ENCODE assay signal across 14 cellular contexts in the genomic region with DNA sequence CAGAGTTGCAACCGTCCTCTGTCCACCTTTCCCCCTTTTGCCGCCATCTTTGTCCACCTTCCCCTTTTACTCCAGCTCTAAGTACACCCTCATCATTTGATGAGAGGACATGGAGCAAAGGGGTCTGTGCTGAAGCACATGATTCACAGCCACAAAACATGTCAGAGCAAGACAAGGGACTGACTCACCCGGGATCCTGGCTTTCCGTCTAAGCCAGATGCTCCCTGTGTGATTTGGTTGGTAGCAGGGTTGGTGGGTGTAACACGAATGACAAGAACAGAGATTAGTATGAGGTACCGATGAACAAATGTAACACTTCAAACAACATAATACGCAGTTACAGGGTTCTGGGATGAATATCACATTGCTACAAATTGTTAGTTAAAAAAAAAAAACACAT.
DNase-seq lines count a peak whose midpoint lies in the region; ATAC-seq and TF ChIP-seq lines count a peak whose summit lies in the region.
"Had no signal": no experiment of that assay in that cellular context is flagged by ENCODE, and none has a peak within 500 bp of the region (broad histone marks: within the 10 kb centered on the region; RNA-seq: fewer than 3 reads in every experiment).

No MANE protein-coding gene starts in this region.

- in situ Hi-C loops in astrocyte of the cerebellum (cut with HindIII; ENCODE audit: low sequenced_read_pairs), result no loop called here

- CTCF ChIA-PET in A673 (lab: Charles Lee), result no interaction called here

- H3K27ac ChIP-seq in A673 (ENCODE audit: low read depth, low read length, poor library complexity, severe bottlenecking), result no peak overlapping the region
- H3K27ac ChIP-seq: spleen, upper lobe of left lung had no signal

- H3K36me3 ChIP-seq in A673 (ENCODE audit: insufficient read depth, low read length, poor library complexity, severe bottlenecking), result no peaks in the 10 kb centered on the region
- H3K36me3 ChIP-seq: spleen, upper lobe of left lung had no signal

- intact Hi-C loops in A673 (cut with micrococcal nuclease; ENCODE audit: unreplicated experiment), result loop anchor here (2.0 to 10.0 kb wide), 5 partner anchors 108 to 573 kb away; no protein-coding TSS in a partner anchor
- intact Hi-C loops in head of caudate nucleus (cut with DNase I), result loop anchor here (10.0 kb wide), 1 partner anchor 571 kb away; no protein-coding TSS in a partner anchor

- no peaks in the 10 kb centered on the region for H3K9me3 ChIP-seq in A673 (ENCODE audit: low read depth, low read length, poor library complexity, severe bottlenecking)
- H3K9me3 ChIP-seq: spleen, upper lobe of left lung had no signal

- H3K4me3 ChIP-seq in A673 (ENCODE audit: low read depth, low read length, poor library complexity, severe bottlenecking) (no peak overlapping the region), astrocyte of the cerebellum (ENCODE audit: low read depth, low read length) (no peak overlapping the region)
- H3K4me3 ChIP-seq: spleen, upper lobe of left lung had no signal

- DNase-seq in A673 (ENCODE audit: low spot score) (peak; percentile 64), HT1080 (ENCODE audit: low read depth) (peak; percentile 86), astrocyte of the cerebellum (ENCODE audit: low read depth) (peak; percentile 20), head of caudate nucleus (peak in 30 of 42 donors; percentile 8 to 69 (median 36)), NAMALWA (ENCODE audit: low spot score) (no peak)
- no peak for DNase-seq in activated CD4-positive, alpha-beta T cell treated with anti-CD3 and anti-CD28 coated beads for 4 hours
- DNase-seq: activated CD4-positive, CD25-positive, alpha-beta regulatory T cell treated with anti-CD3 and anti-CD28 coated beads, Interleukin-2, amount 50 U/mL, for 72 hours; left colon; nephron progenitor cell; SHP77 treated with DMSO at 0.1 percent for 48 hours; spleen; upper lobe of left lung had no signal

- TF ChIP-seq CTCF in A673 (conservative IDR thresholded peaks at IDR 0.05; ENCODE audit: low read depth, low read length) (no peak), astrocyte of the cerebellum (IDR thresholded peaks at IDR 0.05; ENCODE audit: low read depth, low read length, missing control alignments) (no peak)

- POLR2A ChIA-PET in A673 (lab: Charles Lee; ENCODE audit: low non-redundant PET), result interaction anchor here (0.6 kb wide), 1 partner anchor 219 kb away, joined by 3 read pairs; no protein-coding TSS in a partner anchor

- ATAC-seq in GM21423 (IDR thresholded peaks at IDR 0.05; ENCODE audit: unreplicated experiment) (no peak), GM21619 (IDR thresholded peaks at IDR 0.05; ENCODE audit: unreplicated experiment) (no peak)

- H3K4me1 ChIP-seq in A673 (ENCODE audit: insufficient read depth, low read length, poor library complexity, severe bottlenecking), result peaks cover 55% of the 10 kb centered on the region
- H3K4me1 ChIP-seq: upper lobe of left lung had no signal

- BruUV-seq in A673 (replicated peaks; lab: Mats Ljungman, UMichigan), result no TSS peak

- no peaks in the 10 kb centered on the region for H3K27me3 ChIP-seq in A673 (replicated peaks; ENCODE audit: insufficient read depth, low read depth, low read length, poor library complexity)
- H3K27me3 ChIP-seq: upper lobe of left lung had no signal

Comparison
In these comparisons a context has a peak if more than half of its experiments do, and no peak if none do; other contexts are left out.
1. DNase-seq: peak in A673 (single experiment), HT1080 (single experiment), astrocyte of the cerebellum (single experiment) and head of caudate nucleus (30 of 42); none in NAMALWA (single experiment) and activated CD4-positive, alpha-beta T cell treated with anti-CD3 and anti-CD28 coated beads for 4 hours (0 of 2).